Comparison of ENCODE assay signal across 9 cellular contexts in the genomic region with DNA sequence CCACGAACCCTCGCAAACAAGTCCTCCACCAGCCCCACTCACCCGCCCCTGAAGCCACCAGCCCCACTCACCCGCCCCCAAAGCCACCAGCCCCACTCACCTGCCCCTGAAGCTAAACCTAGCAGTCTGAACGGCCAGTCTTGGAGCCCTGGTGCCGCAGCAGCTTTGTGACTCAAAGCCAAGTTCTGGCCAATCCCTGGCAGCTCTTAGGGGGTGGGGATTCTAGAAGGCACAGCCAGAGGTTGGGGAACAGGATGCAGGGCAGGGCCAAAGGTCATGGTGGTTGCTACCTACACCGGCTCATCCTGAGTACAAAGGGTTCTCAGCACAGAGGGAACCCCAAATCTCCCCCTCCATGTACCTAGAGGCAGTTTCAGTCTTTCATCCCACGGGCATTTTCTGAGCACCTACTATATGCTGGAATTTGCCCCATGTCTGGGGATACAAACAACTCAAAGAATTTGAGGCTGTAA. TPM values are rescaled to one million over a fixed set of nuclear protein-coding genes. Genes with fewer than 3 reads are reported as not detected.
DNase-seq lines count a peak whose midpoint lies in the region; ATAC-seq and TF ChIP-seq lines count a peak whose summit lies in the region.
"Had no signal": no experiment of that assay in that cellular context is flagged by ENCODE, and none has a peak within 500 bp of the region (broad histone marks: within the 10 kb centered on the region; RNA-seq: fewer than 3 reads in every experiment).

A gene with protein sequence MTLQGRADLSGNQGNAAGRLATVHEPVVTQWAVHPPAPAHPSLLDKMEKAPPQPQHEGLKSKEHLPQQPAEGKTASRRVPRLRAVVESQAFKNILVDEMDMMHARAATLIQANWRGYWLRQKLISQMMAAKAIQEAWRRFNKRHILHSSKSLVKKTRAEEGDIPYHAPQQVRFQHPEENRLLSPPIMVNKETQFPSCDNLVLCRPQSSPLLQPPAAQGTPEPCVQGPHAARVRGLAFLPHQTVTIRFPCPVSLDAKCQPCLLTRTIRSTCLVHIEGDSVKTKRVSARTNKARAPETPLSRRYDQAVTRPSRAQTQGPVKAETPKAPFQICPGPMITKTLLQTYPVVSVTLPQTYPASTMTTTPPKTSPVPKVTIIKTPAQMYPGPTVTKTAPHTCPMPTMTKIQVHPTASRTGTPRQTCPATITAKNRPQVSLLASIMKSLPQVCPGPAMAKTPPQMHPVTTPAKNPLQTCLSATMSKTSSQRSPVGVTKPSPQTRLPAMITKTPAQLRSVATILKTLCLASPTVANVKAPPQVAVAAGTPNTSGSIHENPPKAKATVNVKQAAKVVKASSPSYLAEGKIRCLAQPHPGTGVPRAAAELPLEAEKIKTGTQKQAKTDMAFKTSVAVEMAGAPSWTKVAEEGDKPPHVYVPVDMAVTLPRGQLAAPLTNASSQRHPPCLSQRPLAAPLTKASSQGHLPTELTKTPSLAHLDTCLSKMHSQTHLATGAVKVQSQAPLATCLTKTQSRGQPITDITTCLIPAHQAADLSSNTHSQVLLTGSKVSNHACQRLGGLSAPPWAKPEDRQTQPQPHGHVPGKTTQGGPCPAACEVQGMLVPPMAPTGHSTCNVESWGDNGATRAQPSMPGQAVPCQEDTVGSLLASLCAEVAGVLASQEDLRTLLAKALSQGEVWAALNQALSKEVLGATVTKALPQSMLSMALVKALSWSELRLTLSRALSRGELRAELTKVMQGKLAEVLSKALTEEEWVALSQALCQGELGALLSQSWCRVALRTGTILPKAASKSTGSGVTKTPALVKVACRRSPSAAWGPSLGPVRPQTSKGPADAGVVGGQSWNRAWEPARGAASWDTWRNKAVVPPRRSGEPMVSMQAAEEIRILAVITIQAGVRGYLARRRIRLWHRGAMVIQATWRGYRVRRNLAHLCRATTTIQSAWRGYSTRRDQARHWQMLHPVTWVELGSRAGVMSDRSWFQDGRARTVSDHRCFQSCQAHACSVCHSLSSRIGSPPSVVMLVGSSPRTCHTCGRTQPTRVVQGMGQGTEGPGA (N-terminal part only) (minus strand): TSS at position 150 of the 473 bp plus-strand sequence. CDS start 4,974 bp downstream, outside the sequence.

- H3K27ac ChIP-seq in brain microvascular endothelial cell = peak within 1 kb of the TSS; percentile 50
- H3K27ac ChIP-seq in upper lobe of left lung = peak within 1 kb of the TSS; percentile 14 to 50 (median 34)
- H3K27ac ChIP-seq: SK-N-MC had no signal

- H3K27ac Mint-ChIP-seq in activated naive CD4-positive, alpha-beta T cell treated with anti-CD3 and anti-CD28 coated beads for 36 hours = no peak within 1 kb of the TSS

- no peak for TF ChIP-seq EP300 in upper lobe of left lung (IDR thresholded peaks at IDR 0.05)

- 88 to 90% methylated on average over 6 to 8 of the region's 8 CpGs for WGBS in upper lobe of left lung, 2 donors

- H3K4me1 ChIP-seq in upper lobe of left lung = peaks cover 41 to 50% (median 45%) of the 10 kb centered on the region in 4 donors

- peaks cover 12% of the 10 kb centered on the region for H3K36me3 ChIP-seq in brain microvascular endothelial cell (replicated peaks)
- peaks cover 3 to 32% (median 16%) of the 10 kb centered on the region in 4 donors for H3K36me3 ChIP-seq in upper lobe of left lung

- peak; percentile 0 to 23 for ATAC-seq in upper lobe of left lung (ENCODE audit: low FRiP score in 2 of 2)

- intact Hi-C loops in activated naive CD4-positive, alpha-beta T cell treated with anti-CD3 and anti-CD28 coated beads for 36 hours (cut with micrococcal nuclease) = no loop called here

- in situ Hi-C loops in brain microvascular endothelial cell (cut with HindIII; ENCODE audit: low pct_ligation_motif_present, low sequenced_read_pairs) = no loop called here

- no peak within 1 kb of the TSS for H3K4me3 Mint-ChIP-seq in activated naive CD4-positive, alpha-beta T cell treated with anti-CD3 and anti-CD28 coated beads for 36 hours

- no peak for TF ChIP-seq CTCF in brain microvascular endothelial cell (IDR thresholded peaks at IDR 0.05; ENCODE audit: low read depth, low read length, missing control alignments)
- no peak for TF ChIP-seq CTCF in upper lobe of left lung (IDR thresholded peaks at IDR 0.05)

- no peaks in the 10 kb centered on the region for H3K27me3 Mint-ChIP-seq in activated naive CD4-positive, alpha-beta T cell treated with anti-CD3 and anti-CD28 coated beads for 36 hours (ENCODE audit: low read depth)

- H3K4me3 ChIP-seq in brain microvascular endothelial cell (ENCODE audit: low read depth, low read length) = no peak within 1 kb of the TSS
- H3K4me3 ChIP-seq in upper lobe of left lung = peak within 1 kb of the TSS in 1 of 4 donors; percentile 20
- H3K4me3 ChIP-seq: SK-N-MC had no signal

- H3K4me1 Mint-ChIP-seq in activated naive CD4-positive, alpha-beta T cell treated with anti-CD3 and anti-CD28 coated beads for 36 hours (ENCODE audit: low read depth) = peaks cover 35% of the 10 kb centered on the region

- H3K9me3 ChIP-seq in upper lobe of left lung = no peaks in the 10 kb centered on the region

- no peaks in the 10 kb centered on the region for H3K9me3 Mint-ChIP-seq in activated naive CD4-positive, alpha-beta T cell treated with anti-CD3 and anti-CD28 coated beads for 36 hours

- H3K27me3 ChIP-seq in brain microvascular endothelial cell (replicated peaks) (no peaks in the 10 kb centered on the region), upper lobe of left lung (no peaks in the 10 kb centered on the region)

- peaks cover 8% of the 10 kb centered on the region for H3K36me3 Mint-ChIP-seq in activated naive CD4-positive, alpha-beta T cell treated with anti-CD3 and anti-CD28 coated beads for 36 hours (ENCODE audit: low read depth)

- TF ChIP-seq POLR2A in upper lobe of left lung (IDR thresholded peaks at IDR 0.05) = no peak

- peak; percentile 48 for DNase-seq in activated naive CD4-positive, alpha-beta T cell treated with anti-CD3 and anti-CD28 coated beads for 36 hours
- no peak for DNase-seq in activated naive CD4-positive, alpha-beta T cell treated with Interleukin-2 at 50 U/mL for 16 hours
- DNase-seq in brain microvascular endothelial cell (peak; percentile 29), lung microvascular endothelial cell (ENCODE audit: low read depth in 2 of 2) (peak; percentile 28 to 65), upper lobe of left lung (peak in 1 of 2 donors; percentile 69), NCI-H1105 (lab: John Stamatoyannopoulos, UW) (no peak), NCI-H1417 (lab: John Stamatoyannopoulos, UW) (no peak), NCI-H446 treated with DMSO at 0.1 percent for 48 hours (lab: John Stamatoyannopoulos, UW) (no peak)

- CTCF ChIA-PET in activated naive CD4-positive, alpha-beta T cell treated with anti-CD3 and anti-CD28 coated beads for 36 hours (lab: Charles Lee) = interaction anchor here (0.8 to 1.7 kb wide), 3 partner anchors 21 to 136 kb away, joined by 3 to 4 read pairs (median 3); no protein-coding TSS in a partner anchor

RNA-seq across cellular contexts. Expression of the gene that starts here (rescaled TPM):
- total RNA-seq in activated naive CD4-positive, alpha-beta T cell treated with anti-CD3 and anti-CD28 coated beads for 36 hours = under 1 TPM in 1 of 2 experiments, not detected in 1; 0.19 TPM
- total RNA-seq in lung microvascular endothelial cell (under 0.01 TPM in 2 replicates), upper lobe of left lung (10 to 100 TPM in 3 of 6 donors, 1 to 10 TPM in 3; 6.3 to 58.7 (median 11.7) TPM)

Comparison
In these comparisons a context has a peak if more than half of its experiments do, and no peak if none do; other contexts are left out.
1. Peak in DNase-seq in activated naive CD4-positive, alpha-beta T cell treated with anti-CD3 and anti-CD28 coated beads for 36 hours; RNA of the gene not detected or under 1 TPM.
2. Peak in DNase-seq in lung microvascular endothelial cell; RNA of the gene not detected or under 1 TPM.